Comparison of ENCODE assay signal across 30 cellular contexts in the genomic region with DNA sequence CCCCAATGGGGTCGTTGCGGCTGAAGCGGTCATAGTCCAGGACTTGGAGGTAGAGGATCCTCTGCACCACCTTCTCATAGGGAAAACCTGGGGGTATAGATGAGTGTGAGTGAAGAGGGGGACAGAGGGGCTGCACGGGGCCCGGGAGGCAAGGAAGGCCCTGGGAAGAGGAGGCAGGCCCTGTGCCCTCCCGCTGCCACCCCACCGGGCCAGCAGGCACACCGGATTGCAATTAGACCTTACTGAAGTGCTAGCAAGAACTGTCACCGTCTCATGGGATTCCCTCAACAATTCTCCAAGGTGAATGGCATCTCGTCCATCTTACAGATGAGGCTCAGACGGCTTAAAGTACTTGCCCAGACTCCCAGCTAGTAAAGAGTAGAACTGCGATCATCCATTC. TPM values are rescaled to one million over a fixed set of nuclear protein-coding genes. Genes with fewer than 3 reads are reported as not detected.
DNase-seq lines count a peak whose midpoint lies in the region; ATAC-seq, FAIRE-seq and TF ChIP-seq lines count a peak whose summit lies in the region.
"Had no signal": no experiment of that assay in that cellular context is flagged by ENCODE, and none has a peak within 500 bp of the region (broad histone marks: within the 10 kb centered on the region; RNA-seq: fewer than 3 reads in every experiment).

No MANE protein-coding gene starts in this region.

- H3K4ac ChIP-seq in neuronal stem cell (ENCODE audit: low read length): no peak overlapping the region

- H2BK15ac ChIP-seq in neuronal stem cell (ENCODE audit: low read length): no peak overlapping the region

- no peak overlapping the region for H3K23ac ChIP-seq in neuronal stem cell (ENCODE audit: low read depth, low read length, poor library complexity)

- H2AFZ ChIP-seq in astrocyte (ENCODE audit: low read depth, low read length) (no peak overlapping the region), neuronal stem cell (ENCODE audit: low read length) (no peak overlapping the region)

- H3K27me3 Mint-ChIP-seq in astrocyte (ENCODE audit: low read depth, unreplicated experiment) (peaks cover 60% of the 10 kb centered on the region), nephron progenitor cell (ENCODE audit: low read depth, poor library complexity) (peaks cover 10% of the 10 kb centered on the region), MCF 10A (ENCODE audit: insufficient read depth, unreplicated experiment) (no peaks in the 10 kb centered on the region)

- intact Hi-C loops in left ventricle myocardium inferior (cut with micrococcal nuclease): no loop called here
- intact Hi-C loops in Right ventricle myocardium superior (cut with DNase I): no loop called here
- intact Hi-C loops in MCF 10A (cut with micrococcal nuclease): no loop called here

- no TSS peak for BruUV-seq in MCF 10A (replicated peaks; lab: Mats Ljungman, UMichigan)

- no peak overlapping the region for H4K91ac ChIP-seq in neuronal stem cell (ENCODE audit: low read depth, low read length, poor library complexity)

- no peak for TF ChIP-seq CTCF in left ventricle myocardium inferior (IDR thresholded peaks at IDR 0.05; ENCODE audit: borderline replicate concordance)
- TF ChIP-seq CTCF in astrocyte (IDR thresholded peaks at IDR 0.05; ENCODE audit: insufficient read depth, low read depth, low read length): no peak
- TF ChIP-seq CTCF in nephron progenitor cell (IDR thresholded peaks at IDR 0.05): no peak
- no peak for TF ChIP-seq CTCF in MCF 10A (IDR thresholded peaks at IDR 0.05; ENCODE audit: unreplicated experiment)

- H4K20me1 ChIP-seq in astrocyte (ENCODE audit: insufficient read depth, low read length): no peaks in the 10 kb centered on the region
- H4K20me1 ChIP-seq: BLaER1 had no signal

- H3K36me3 ChIP-seq in left ventricle myocardium inferior (peaks cover 6% of the 10 kb centered on the region), astrocyte (ENCODE audit: insufficient read depth, low read length) (no peaks in the 10 kb centered on the region), neuronal stem cell (replicated peaks in 1 of 2; ENCODE audit: control insufficient read depth in 2 of 2, insufficient read depth in 2 of 2, low read length in 2 of 2) (no peaks in the 10 kb centered on the region)
- H3K36me3 ChIP-seq: BE2C, BLaER1 had no signal

- no peaks in the 10 kb centered on the region for H3K27me3 ChIP-seq in left ventricle myocardium inferior (ENCODE audit: low read depth)
- peaks cover 30% of the 10 kb centered on the region for H3K27me3 ChIP-seq in astrocyte (ENCODE audit: insufficient read depth, low read length)
- no peaks in the 10 kb centered on the region for H3K27me3 ChIP-seq in neuronal stem cell (ENCODE audit: control insufficient read depth in 3 of 3, insufficient read depth in 3 of 3, low read depth in 1 of 3, low read length in 3 of 3)
- H3K27me3 ChIP-seq: BE2C, BLaER1 had no signal

- H3K9me3 Mint-ChIP-seq in astrocyte (ENCODE audit: unreplicated experiment) (no peaks in the 10 kb centered on the region), nephron progenitor cell (no peaks in the 10 kb centered on the region), MCF 10A (ENCODE audit: unreplicated experiment) (no peaks in the 10 kb centered on the region)
- H3K9me3 Mint-ChIP-seq: CD4-positive, alpha-beta memory T cell; CD8-positive, alpha-beta memory T cell had no signal

- no peak overlapping the region for H3K18ac ChIP-seq in neuronal stem cell (ENCODE audit: low read length)

- DNase-seq in left ventricle myocardium inferior (no peak), Right ventricle myocardium superior (no peak), astrocyte (ENCODE audit: low read depth) (no peak), nephron progenitor cell (no peak), neuronal stem cell (ENCODE audit: low spot score) (no peak), pons (ENCODE audit: low spot score) (no peak), NOMO-1 treated with dmso at 0.1 percent for 144 hours (lab: John Stamatoyannopoulos, UW; ENCODE audit: unreplicated experiment) (no peak), MCF 10A (ENCODE audit: unreplicated experiment) (no peak)
- DNase-seq: 8988T; ACHN; BE2C; C1 segment of cervical spinal cord; CD4-positive, alpha-beta memory T cell; CD4-positive, CD25-positive, alpha-beta regulatory T cell; CD8-positive, alpha-beta memory T cell; COR-L47; DMS 273 treated with DMSO at 0.1 percent for 48 hours; DMS153; DMS53; DMS79; DND-41; EL; GDM1 had no signal

- H3K4me1 Mint-ChIP-seq in astrocyte (ENCODE audit: low read depth, unreplicated experiment): no peaks in the 10 kb centered on the region
- H3K4me1 Mint-ChIP-seq in nephron progenitor cell: peaks cover 42% of the 10 kb centered on the region
- H3K4me1 Mint-ChIP-seq in MCF 10A (ENCODE audit: insufficient read depth, unreplicated experiment): peaks cover 5% of the 10 kb centered on the region
- H3K4me1 Mint-ChIP-seq: CD14-positive monocyte; CD4-positive, alpha-beta memory T cell; CD4-positive, CD25-positive, alpha-beta regulatory T cell; CD8-positive, alpha-beta memory T cell had no signal

- H3K27ac Mint-ChIP-seq in astrocyte (ENCODE audit: unreplicated experiment) (peak overlapping the region; percentile 44), nephron progenitor cell (peak overlapping the region; percentile 89), MCF 10A (ENCODE audit: low read depth, unreplicated experiment) (no peak overlapping the region)
- H3K27ac Mint-ChIP-seq: CD4-positive, alpha-beta memory T cell; CD4-positive, CD25-positive, alpha-beta regulatory T cell; CD8-positive, alpha-beta memory T cell had no signal

- no peak overlapping the region for H3K14ac ChIP-seq in neuronal stem cell (ENCODE audit: low read length)

- H3K4me3 ChIP-seq in left ventricle myocardium inferior (no peak overlapping the region), astrocyte (ENCODE audit: insufficient read depth, low read depth, low read length) (no peak overlapping the region), neuronal stem cell (ENCODE audit: low read length in 2 of 2) (no peak overlapping the region)
- H3K4me3 ChIP-seq: BLaER1, GM12878 had no signal

- POLR2A ChIA-PET in MCF 10A (lab: Yijun Ruan, JAX): no interaction called here

- H3K4me1 ChIP-seq in left ventricle myocardium inferior (peaks cover 24% of the 10 kb centered on the region), astrocyte (ENCODE audit: insufficient read depth, low read length) (no peaks in the 10 kb centered on the region), neuronal stem cell (ENCODE audit: control insufficient read depth in 2 of 2, insufficient read depth in 1 of 2, low read depth in 1 of 2, low read length in 2 of 2) (peaks cover 2 to 7% of the 10 kb centered on the region in 2 donors)

- H4K8ac ChIP-seq in neuronal stem cell (ENCODE audit: low read depth, low read length): no peak overlapping the region

- no peak overlapping the region for H2BK5ac ChIP-seq in neuronal stem cell (ENCODE audit: low read length)

- H3K9me3 ChIP-seq in left ventricle myocardium inferior (replicated peaks): no peaks in the 10 kb centered on the region
- no peaks in the 10 kb centered on the region for H3K9me3 ChIP-seq in astrocyte (ENCODE audit: insufficient read depth, low read depth, low read length)
- no peaks in the 10 kb centered on the region for H3K9me3 ChIP-seq in neuronal stem cell (replicated peaks in 1 of 2; ENCODE audit: control insufficient read depth in 2 of 2, insufficient read depth in 1 of 2, low read depth in 1 of 2, low read length in 2 of 2)
- H3K9me3 ChIP-seq: BE2C, BLaER1 had no signal

- H3K79me2 ChIP-seq in astrocyte (ENCODE audit: insufficient read depth, low read length): no peaks in the 10 kb centered on the region

- H3K36me3 Mint-ChIP-seq in astrocyte (ENCODE audit: low read depth, unreplicated experiment) (peaks cover 6% of the 10 kb centered on the region), nephron progenitor cell (ENCODE audit: low read depth) (no peaks in the 10 kb centered on the region), MCF 10A (ENCODE audit: insufficient read depth, unreplicated experiment) (no peaks in the 10 kb centered on the region)
- H3K36me3 Mint-ChIP-seq: CD14-positive monocyte; CD4-positive, alpha-beta memory T cell; CD4-positive, CD25-positive, alpha-beta regulatory T cell; CD8-positive, alpha-beta memory T cell had no signal

- H3K79me1 ChIP-seq in neuronal stem cell (ENCODE audit: low read depth, low read length): no peaks in the 10 kb centered on the region

- H3K4me2 ChIP-seq in astrocyte (ENCODE audit: low read length) (no peak overlapping the region), neuronal stem cell (ENCODE audit: insufficient read depth, low read length, poor library complexity, severe bottlenecking) (no peak overlapping the region)
- H3K4me2 ChIP-seq: BLaER1 had no signal

- H3K4me3 Mint-ChIP-seq in astrocyte (ENCODE audit: unreplicated experiment) (no peak overlapping the region), nephron progenitor cell (no peak overlapping the region), MCF 10A (ENCODE audit: unreplicated experiment) (no peak overlapping the region)
- H3K4me3 Mint-ChIP-seq: CD14-positive monocyte; CD4-positive, alpha-beta memory T cell; CD4-positive, CD25-positive, alpha-beta regulatory T cell; CD8-positive, alpha-beta memory T cell had no signal

- H3K27ac ChIP-seq in left ventricle myocardium inferior (replicated peaks) (peak overlapping the region; percentile 75), astrocyte (ENCODE audit: low read depth, low read length) (no peak overlapping the region), neuronal stem cell (replicated peaks; ENCODE audit: low read length) (no peak overlapping the region)
- H3K27ac ChIP-seq: BLaER1 had no signal

- CTCF ChIA-PET in MCF 10A (lab: Yijun Ruan, JAX): interaction anchor here (1.5 kb wide), 1 partner anchor 114 kb away, joined by 4 read pairs; no protein-coding TSS in a partner anchor

- H2BK120ac ChIP-seq in neuronal stem cell (ENCODE audit: low read depth, low read length): no peak overlapping the region

- H2AK5ac ChIP-seq in neuronal stem cell (ENCODE audit: low read depth, low read length): no peak overlapping the region

- H2BK12ac ChIP-seq in neuronal stem cell (ENCODE audit: low read length): no peak overlapping the region

- no CpG with 5 or more reads among the region's 12 CpGs for WGBS in neuronal stem cell (ENCODE audit: extremely low coverage in 2 of 2, insufficient read length in 2 of 2, insufficient replicate concordance in 1 of 2), 2 donors

- ATAC-seq in Right ventricle myocardium superior (ENCODE audit: poor library complexity): no peak
- ATAC-seq: GM12878 had no signal

- no peak for FAIRE-seq in astrocyte (lab: Jason Lieb, UNC)
- FAIRE-seq: A204.1, GM12878, GM12892, GM18507 had no signal

- H3K9ac ChIP-seq in astrocyte (ENCODE audit: low read length): no peak overlapping the region
- peak overlapping the region; percentile 2 for H3K9ac ChIP-seq in neuronal stem cell (ENCODE audit: low read depth, low read length, poor library complexity)
- H3K9ac ChIP-seq: BLaER1 had no signal

RNA-seq across cellular contexts. Expression of gene LRRC10B, which starts 15.9 kb away (rescaled TPM):
- total RNA-seq in left ventricle myocardium inferior (0.88 TPM), Right ventricle myocardium superior (0.46 TPM), astrocyte (0.09 and 0.12 TPM in 2 replicates), MCF 10A (2022) (not detected in 2 replicates)
- polyA plus RNA-seq in neuronal stem cell (2013, experiment 1 of 2): 1.5 TPM
- polyA plus RNA-seq in neuronal stem cell (2013, experiment 2 of 2): 1.4 TPM
- total RNA-seq: CD4-positive, alpha-beta memory T cell; CD4-positive, CD25-positive, alpha-beta regulatory T cell; CD8-positive, alpha-beta memory T cell; GM12878 had no signal
- polyA plus RNA-seq: AG04450; CD14-positive monocyte; CD4-positive, alpha-beta memory T cell; CD4-positive, CD25-positive, alpha-beta regulatory T cell; CD8-positive, alpha-beta memory T cell; GM12878 had no signal

RNA-seq across cellular contexts. Expression of gene SYT7, which starts 56.4 kb away (rescaled TPM):
- total RNA-seq in left ventricle myocardium inferior (18.9 TPM), Right ventricle myocardium superior (23.7 TPM), astrocyte (3.7 and 3.8 TPM in 2 replicates), MCF 10A (2022) (25.2 and 57.7 TPM in 2 replicates)
- 2.5 TPM for polyA plus RNA-seq in neuronal stem cell (2013, experiment 1 of 2)
- polyA plus RNA-seq in neuronal stem cell (2013, experiment 2 of 2): 2.3 TPM
- total RNA-seq: CD4-positive, alpha-beta memory T cell; CD8-positive, alpha-beta memory T cell; GM12878 had no signal
- polyA plus RNA-seq: CD14-positive monocyte; CD4-positive, alpha-beta memory T cell; CD4-positive, CD25-positive, alpha-beta regulatory T cell; CD8-positive, alpha-beta memory T cell; GM12878 had no signal
